ENCODE assay signal across 1 cellular context in the genomic region with DNA sequence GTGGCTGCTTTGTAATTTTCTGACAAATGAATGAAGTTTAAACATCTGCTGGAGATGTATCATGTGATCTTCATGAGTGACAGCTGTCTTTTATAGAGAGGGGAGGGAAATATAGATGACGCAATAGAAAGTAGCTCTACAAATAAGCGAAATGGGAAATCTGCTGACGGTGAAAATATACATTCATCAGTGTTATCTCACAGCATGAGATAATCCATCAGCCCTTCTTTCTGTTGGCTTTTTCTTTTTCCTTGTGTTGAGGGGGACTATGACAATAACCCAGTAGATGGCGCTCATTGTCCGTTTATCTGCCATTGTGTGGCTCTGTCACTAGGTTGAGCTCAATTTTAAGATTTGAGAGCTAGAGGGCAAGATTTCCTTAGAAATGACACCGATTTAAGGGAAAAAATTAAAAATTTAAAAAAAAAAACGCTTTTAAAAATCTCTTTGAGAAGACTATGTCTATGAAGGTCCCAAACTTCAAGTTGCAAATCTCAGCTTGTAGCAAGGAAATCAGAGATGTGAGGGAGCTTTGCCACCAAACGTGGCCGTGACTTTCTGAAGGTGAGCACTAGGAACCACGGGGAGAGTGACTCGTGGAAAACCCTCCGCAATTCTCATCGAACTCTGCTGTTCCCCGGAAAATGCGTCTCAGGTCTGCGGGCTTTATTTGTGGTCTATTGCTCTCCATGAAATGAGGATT.
TF ChIP-seq lines count a peak whose summit lies in the region.

No MANE protein-coding gene starts in this region.

TF ChIP-seq in GM12878, 131 proteins besides CTCF, POLR2A, EP300 and RAD21 (continued from another document):
- TF ChIP-seq PBX3 (IDR thresholded peaks at IDR 0.05; ENCODE audit: insufficient replicate concordance, low read depth, low read length) (peak; percentile 66), NFXL1 (IDR thresholded peaks at IDR 0.05; ENCODE audit: borderline replicate concordance) (no peak), POLR2AphosphoS5 (IDR thresholded peaks at IDR 0.05; ENCODE audit: low read length) (no peak), JUNB (IDR thresholded peaks at IDR 0.05) (0 out of 2 replicates have a peak, but pooled peaks have one; percentile 15), FOXM1 (IDR thresholded peaks at IDR 0.05; ENCODE audit: low read depth, low read length) (no peak)
- TF ChIP-seq, protein P1, sequence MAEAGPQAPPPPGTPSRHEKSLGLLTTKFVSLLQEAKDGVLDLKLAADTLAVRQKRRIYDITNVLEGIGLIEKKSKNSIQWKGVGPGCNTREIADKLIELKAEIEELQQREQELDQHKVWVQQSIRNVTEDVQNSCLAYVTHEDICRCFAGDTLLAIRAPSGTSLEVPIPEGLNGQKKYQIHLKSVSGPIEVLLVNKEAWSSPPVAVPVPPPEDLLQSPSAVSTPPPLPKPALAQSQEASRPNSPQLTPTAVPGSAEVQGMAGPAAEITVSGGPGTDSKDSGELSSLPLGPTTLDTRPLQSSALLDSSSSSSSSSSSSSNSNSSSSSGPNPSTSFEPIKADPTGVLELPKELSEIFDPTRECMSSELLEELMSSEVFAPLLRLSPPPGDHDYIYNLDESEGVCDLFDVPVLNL (IDR thresholded peaks at IDR 0.05; ENCODE audit: low read depth, low read length), result no peak
